ENCODE assay signal across 8 cellular contexts in genomic region chr1:233327938-233328660, GRCh38. TPM values are rescaled to one million over a fixed set of nuclear protein-coding genes. Genes with fewer than 3 reads are reported as not detected.
A peak's percentile ranks its signal among the peaks of the same experiment; 100 is the strongest.
DNase-seq lines count a peak whose midpoint lies in the region.

No MANE protein-coding gene starts in this region.

- no peaks in the 10 kb centered on the region for H3K36me3 ChIP-seq in H7 (replicated peaks; ENCODE audit: control insufficient read depth, insufficient read depth, low read length)
- H3K36me3 ChIP-seq in MG63, result no peaks in the 10 kb centered on the region
- no peaks in the 10 kb centered on the region for H3K36me3 ChIP-seq in rectal smooth muscle tissue (ENCODE audit: control insufficient read depth, insufficient read depth, low read length)

- peak overlapping the region; percentile 87 for H3K4me3 ChIP-seq in H7 (ENCODE audit: insufficient read depth, low read depth, low read length)
- peak overlapping the region; percentile 51 for H3K4me3 ChIP-seq in MG63
- peak overlapping the region; percentile 72 for H3K4me3 ChIP-seq in rectal smooth muscle tissue (ENCODE audit: low read length)

- DNase-seq in DMS 273 (lab: John Stamatoyannopoulos, UW; ENCODE audit: unreplicated experiment) (peak; percentile 72), DMS 273 treated with DMSO at 0.1 percent for 48 hours (lab: John Stamatoyannopoulos, UW) (no peak), H7 (peak; percentile 69), MG63 (peak; percentile 30), activated T-helper 1 cell treated with Interleukin-2 at 50 U/mL for 16 hours (ENCODE audit: low read depth) (peak; percentile 7), head of caudate nucleus (peak in 30 of 42 donors; percentile 6 to 53 (median 22)), NK-92 (lab: John Stamatoyannopoulos, UW; ENCODE audit: unreplicated experiment) (no peak)

- H3K27me3 ChIP-seq in H7 (ENCODE audit: control insufficient read depth, insufficient read depth, low read length) (peaks cover 24% of the 10 kb centered on the region), MG63 (no peaks in the 10 kb centered on the region), rectal smooth muscle tissue (ENCODE audit: control insufficient read depth, insufficient read depth, low read length) (no peaks in the 10 kb centered on the region)

- H3K27ac ChIP-seq in rectal smooth muscle tissue (ENCODE audit: low read depth, low read length), result no peak overlapping the region

- intact Hi-C loops in head of caudate nucleus (cut with DNase I), result no loop called here

- no peaks in the 10 kb centered on the region for H3K9me3 ChIP-seq in MG63

- H3K4me1 ChIP-seq in rectal smooth muscle tissue (ENCODE audit: control insufficient read depth, insufficient read depth, low read length), result no peaks in the 10 kb centered on the region

- peak overlapping the region; percentile 30 for H3K9ac ChIP-seq in rectal smooth muscle tissue (ENCODE audit: low read length)

RNA-seq across cellular contexts. Expression of gene MAP3K21, which starts 0.6 kb away (rescaled TPM):
- total RNA-seq in H7 (2014; rRNA removed; shearing (Covaris generic)), result 28.0 and 44.5 TPM in 2 replicates
- total RNA-seq in MG63 (2014; rRNA removed; shearing (Covaris generic); ENCODE audit: low replicate concordance), result 0.89 and 1.5 TPM in 2 replicates

RNA-seq across cellular contexts. Expression of gene PCNX2, which starts 32.6 kb away (rescaled TPM):
- 43.8 and 62.7 TPM in 2 replicates for total RNA-seq in H7 (2014; rRNA removed; shearing (Covaris generic))
- total RNA-seq in MG63 (2014; rRNA removed; shearing (Covaris generic); ENCODE audit: low replicate concordance), result 1.8 TPM in 2 replicates

Comparison
In these comparisons a context has a peak if more than half of its experiments do, and no peak if none do; other contexts are left out.
1. DNase-seq: peak in DMS 273 (single experiment), H7 (single experiment), MG63 (single experiment), activated T-helper 1 cell treated with Interleukin-2 at 50 U/mL for 16 hours (single experiment) and head of caudate nucleus (30 of 42); none in DMS 273 treated with DMSO at 0.1 percent for 48 hours (single experiment) and NK-92 (single experiment).
2. RNA of gene MAP3K21, which starts 0.6 kb away (total RNA-seq): 28.0 to 44.5 TPM in H7; 0.89 to 1.5 TPM in MG63; every median in the first group is over 10 times any median in the second.
3. RNA of gene PCNX2, which starts 32.6 kb away (total RNA-seq): 43.8 to 62.7 TPM in H7; 1.8 TPM in MG63; every median in the first group is over 10 times any median in the second.
4. Peak in every context shown above with its lines, with median percentiles within 50 percentile points of each other: H3K4me3 ChIP-seq.